20 cellular contexts compared by ENCODE assay signal in genomic region chr3:57029383-57029782, GRCh38. TPM values are rescaled to one million over a fixed set of nuclear protein-coding genes. Genes with fewer than 3 reads are reported as not detected.
DNase-seq lines count a peak whose midpoint lies in the region; ATAC-seq, FAIRE-seq and TF ChIP-seq lines count a peak whose summit lies in the region.
"Had no signal": no experiment of that assay in that cellular context is flagged by ENCODE, and none has a peak within 500 bp of the region (broad histone marks: within the 10 kb centered on the region; RNA-seq: fewer than 3 reads in every experiment).

No MANE protein-coding gene starts in this region.

- TF ChIP-seq POLR2A in HepG2 (IDR thresholded peaks at IDR 0.05; ENCODE audit: insufficient read depth in 1 of 2, low read depth in 2 of 2, low read length in 2 of 2) (no peak), right lobe of liver (IDR thresholded peaks at IDR 0.05) (no peak), thyroid gland (IDR thresholded peaks at IDR 0.05) (no peak)

- H3K36me3 Mint-ChIP-seq in nephron (ENCODE audit: low read depth), result peaks cover 21% of the 10 kb centered on the region
- no peaks in the 10 kb centered on the region for H3K36me3 Mint-ChIP-seq in activated CD8-positive, alpha-beta T cell treated with anti-CD3 and anti-CD28 coated beads for 36 hours (ENCODE audit: low read depth)

- no peaks in the 10 kb centered on the region for H3K27me3 Mint-ChIP-seq in nephron (ENCODE audit: low read depth)
- H3K27me3 Mint-ChIP-seq in activated CD8-positive, alpha-beta T cell treated with anti-CD3 and anti-CD28 coated beads for 36 hours, result no peaks in the 10 kb centered on the region
- H3K27me3 Mint-ChIP-seq: CD4-positive, alpha-beta T cell had no signal

- no peaks in the 10 kb centered on the region for H3K79me2 ChIP-seq in HepG2 (ENCODE audit: insufficient read depth, low read length)

- BruUV-seq in HepG2 (replicated peaks; lab: Mats Ljungman, UMichigan), result no TSS peak

- H2AFZ ChIP-seq in HepG2 (ENCODE audit: low read length), result no peak overlapping the region
- H2AFZ ChIP-seq: GM23248 had no signal

- CTCF ChIA-PET in HepG2 (lab: Yijun Ruan, JAX; ENCODE audit: low intra/inter-chr PET ratio, low total read pairs), result no interaction called here
- CTCF ChIA-PET in activated CD8-positive, alpha-beta T cell treated with anti-CD3 and anti-CD28 coated beads for 36 hours (lab: Charles Lee), result no interaction called here

- POLR2A ChIA-PET in HepG2 (lab: Yijun Ruan, JAX), result interaction anchor here (0.7 kb wide), 1 partner anchor 72 kb away, joined by 3 read pairs; no protein-coding TSS in a partner anchor
- POLR2A ChIA-PET in activated CD8-positive, alpha-beta T cell treated with anti-CD3 and anti-CD28 coated beads for 36 hours (lab: Charles Lee), result no interaction called here

- ATAC-seq in HepG2, result peak; percentile 26
- ATAC-seq in right lobe of liver, result no peak
- ATAC-seq in activated CD8-positive, alpha-beta T cell treated with anti-CD3 and anti-CD28 coated beads for 36 hours, result no peak
- ATAC-seq: HCT116 had no signal

- in situ Hi-C loops in HepG2 (cut with HindIII; ENCODE audit: extremely low pct_ligation_motif_present, low pct_unique_long_range_greater_than_20kb), result no loop called here

- H3K4me1 ChIP-seq in HepG2 (ENCODE audit: insufficient read depth, low read length) (peaks cover 14% of the 10 kb centered on the region), right lobe of liver (no peaks in the 10 kb centered on the region), SJCRH30 (peaks cover 30% of the 10 kb centered on the region), thyroid gland (peaks cover 15 to 18% of the 10 kb centered on the region in 2 donors)

- TF ChIP-seq EP300 in HepG2 (IDR thresholded peaks at IDR 0.05; ENCODE audit: low read depth in 2 of 2, low read length in 2 of 2) (no peak), HepG2 (CRISPR knock-in tag; IDR thresholded peaks at IDR 0.05; ENCODE audit: borderline replicate concordance) (no peak)

- H3K9me3 ChIP-seq in HepG2 (ENCODE audit: low read length), result no peaks in the 10 kb centered on the region
- no peaks in the 10 kb centered on the region for H3K9me3 ChIP-seq in right lobe of liver
- H3K9me3 ChIP-seq in SJCRH30 (replicated peaks), result no peaks in the 10 kb centered on the region
- H3K9me3 ChIP-seq in thyroid gland, result no peaks in the 10 kb centered on the region

- H3K36me3 ChIP-seq in HepG2 (replicated peaks in 1 of 2; ENCODE audit: control insufficient read depth in 1 of 2, insufficient read depth in 2 of 2, low read length in 2 of 2) (peaks cover 8 to 10% of the 10 kb centered on the region in 2 experiments; a peak in 4 of 5 replicates), right lobe of liver (no peaks in the 10 kb centered on the region), SJCRH30 (peaks cover 23% of the 10 kb centered on the region), thyroid gland (no peaks in the 10 kb centered on the region)

- no peak for FAIRE-seq in HepG2 (lab: Jason Lieb, UNC)
- FAIRE-seq: G401.6, GM12891, H54, HTR-8/SVneo had no signal

- H3K27me3 ChIP-seq in HepG2 (ENCODE audit: control insufficient read depth in 1 of 2, insufficient read depth in 2 of 2, low read length in 2 of 2) (no peaks in the 10 kb centered on the region), right lobe of liver (no peaks in the 10 kb centered on the region), SJCRH30 (no peaks in the 10 kb centered on the region), thyroid gland (no peaks in the 10 kb centered on the region)

- H3K27ac ChIP-seq in HepG2 (ENCODE audit: extremely low read length, insufficient read depth, low read length) (no peak overlapping the region), right lobe of liver (no peak overlapping the region), SJCRH30 (peak overlapping the region; percentile 22; the same call in 1 of the 2 replicates), thyroid gland (peak overlapping the region; percentile 13 to 67 (median 64))
- H3K27ac ChIP-seq: GM23248 had no signal

- no peak for TF ChIP-seq RAD21 in HepG2 (CRISPR knock-in tag; IDR thresholded peaks at IDR 0.05)

- no peak overlapping the region for H3K9ac ChIP-seq in HepG2 (ENCODE audit: insufficient read depth, low read depth, low read length)
- H3K9ac ChIP-seq: GM23248 had no signal

- H3K4me1 Mint-ChIP-seq in nephron, result peaks cover 26% of the 10 kb centered on the region
- no peaks in the 10 kb centered on the region for H3K4me1 Mint-ChIP-seq in activated CD8-positive, alpha-beta T cell treated with anti-CD3 and anti-CD28 coated beads for 36 hours (ENCODE audit: low read depth)

- WGBS in HepG2 (ENCODE audit: low lambda C conversion rate), result 94% methylated on average over 2 of the region's 2 CpGs
- 100% methylated on average over 1 of the region's 2 CpGs for WGBS in right lobe of liver (ENCODE audit: insufficient coverage, low coverage, low lambda C conversion rate, missing lambda C conversion rate)
- WGBS in thyroid gland, 2 donors, result 80 to 96% methylated on average over 2 of the region's 2 CpGs

- intact Hi-C loops in HepG2 (cut with micrococcal nuclease; ENCODE audit: unreplicated experiment), result loop anchor here (10.0 kb wide), 1 partner anchor 945 kb away; no protein-coding TSS in a partner anchor
- intact Hi-C loops in right lobe of liver (cut with DNase I), result no loop called here
- intact Hi-C loops in thyroid gland (cut with DNase I), result no loop called here
- intact Hi-C loops in activated CD8-positive, alpha-beta T cell treated with anti-CD3 and anti-CD28 coated beads for 36 hours (cut with micrococcal nuclease), result no loop called here

- H3K4me3 Mint-ChIP-seq in nephron, result no peak overlapping the region
- no peak overlapping the region for H3K4me3 Mint-ChIP-seq in activated CD8-positive, alpha-beta T cell treated with anti-CD3 and anti-CD28 coated beads for 36 hours
- H3K4me3 Mint-ChIP-seq: CD4-positive, alpha-beta T cell had no signal

- H3K4me3 ChIP-seq in HepG2 (replicated peaks in 1 of 3; ENCODE audit: insufficient read depth in 1 of 3, low read depth in 2 of 3, low read length in 3 of 3) (no peak overlapping the region), right lobe of liver (no peak overlapping the region), SJCRH30 (no peak overlapping the region), thyroid gland (replicated peaks in 1 of 3) (no peak overlapping the region)
- H3K4me3 ChIP-seq: GM23248 had no signal

- no peak overlapping the region for H3K4me2 ChIP-seq in HepG2 (ENCODE audit: low read depth, low read length)

- DNase-seq in HepG2 (ENCODE audit: low spot score), result no peak
- DNase-seq in right lobe of liver, result no peak
- DNase-seq in SJCRH30, result no peak
- DNase-seq in thyroid gland, result no peak
- no peak for DNase-seq in activated CD4-positive, alpha-beta T cell treated with anti-CD3 and anti-CD28 coated beads, Interleukin-2, amount 50 U/mL, for 48 hours
- DNase-seq in T-helper 9 cell, result no peak
- no peak for DNase-seq in activated CD8-positive, alpha-beta T cell treated with anti-CD3 and anti-CD28 coated beads for 36 hours
- DNase-seq: 8988T; AML-193; C1 segment of cervical spinal cord; Calu3; CD4-positive, alpha-beta T cell; DMS 273 treated with DMSO at 0.1 percent for 48 hours; GM23248 had no signal

- H3K27ac Mint-ChIP-seq in nephron, result peak overlapping the region; percentile 41 to 74 (median 66)
- no peak overlapping the region for H3K27ac Mint-ChIP-seq in activated CD8-positive, alpha-beta T cell treated with anti-CD3 and anti-CD28 coated beads for 36 hours
- H3K27ac Mint-ChIP-seq: CD4-positive, alpha-beta T cell had no signal

- no peaks in the 10 kb centered on the region for H4K20me1 ChIP-seq in HepG2 (ENCODE audit: insufficient read depth, low read length)

- peaks cover 2% of the 10 kb centered on the region for H3K9me3 Mint-ChIP-seq in nephron
- no peaks in the 10 kb centered on the region for H3K9me3 Mint-ChIP-seq in activated CD8-positive, alpha-beta T cell treated with anti-CD3 and anti-CD28 coated beads for 36 hours
- H3K9me3 Mint-ChIP-seq: CD4-positive, alpha-beta T cell had no signal

- TF ChIP-seq CTCF in HepG2 (CRISPR knock-in tag; IDR thresholded peaks at IDR 0.05) (no peak), right lobe of liver (IDR thresholded peaks at IDR 0.05) (no peak), nephron (IDR thresholded peaks at IDR 0.05; ENCODE audit: unreplicated experiment in 3 of 3) (no peak), thyroid gland (IDR thresholded peaks at IDR 0.05) (no peak)
- no peak for TF ChIP-seq CTCF in activated CD8-positive, alpha-beta T cell treated with anti-CD3 and anti-CD28 coated beads for 36 hours (IDR thresholded peaks at IDR 0.05)

TF ChIP-seq in HepG2, 621 proteins besides CTCF, POLR2A, EP300 and RAD21 (continues in another document):
- TF ChIP-seq KLF13 (CRISPR knock-in tag; IDR thresholded peaks at IDR 0.05), result no peak

RNA-seq across cellular contexts. Expression of gene SPATA12, which starts 31.1 kb away (rescaled TPM):
- total RNA-seq in HepG2 (2016; rRNA removed; fragmentation: Illumina TruSeq; extraction: Trizol) (0.09 TPM in 1 of 2 replicates, not detected in the other), right lobe of liver (under 1 TPM in 1 of 6 experiments, not detected in 5; 0.09 TPM), thyroid gland (not detected)
- total RNA-seq in HepG2 (2016; cell fraction: cytosol; rRNA removed; fragmentation: Illumina TruSeq; extraction: Trizol; ENCODE audit: low read depth), result not detected in 2 replicates
- 0.04 TPM in 1 of 2 replicates, not detected in the other for total RNA-seq in HepG2 (2016; cell fraction: insoluble cytoplasmic fraction; rRNA removed; fragmentation: Illumina TruSeq; extraction: Trizol)
- total RNA-seq in HepG2 (2016; cell fraction: membrane; rRNA removed; fragmentation: Illumina TruSeq; extraction: Trizol), result 0.12 TPM in 1 of 2 replicates, not detected in the other
- not detected in 2 replicates for total RNA-seq in HepG2 (2016; cell fraction: nucleus; rRNA removed; fragmentation: Illumina TruSeq; extraction: Trizol)
- polyA plus RNA-seq in HepG2 (2011; rRNA removed), result 0.16 and 0.25 TPM in 2 replicates
- 0.08 and 0.09 TPM in 2 replicates for polyA plus RNA-seq in HepG2 (2011; cell fraction: cytosol; rRNA removed)
- 0.06 and 0.14 TPM in 2 replicates for polyA plus RNA-seq in HepG2 (2011; cell fraction: nucleus; rRNA removed)
- polyA plus RNA-seq in HepG2 (2012), result not detected in 2 replicates
- not detected in 2 replicates for polyA plus RNA-seq in HepG2 (2016; cell fraction: cytosol; fragmentation: Illumina TruSeq; extraction: Trizol; ENCODE audit: low read depth)
- not detected in 2 replicates for polyA plus RNA-seq in HepG2 (2016; cell fraction: insoluble cytoplasmic fraction; fragmentation: Illumina TruSeq; extraction: Trizol; ENCODE audit: low read depth)
- not detected in 2 replicates for polyA plus RNA-seq in HepG2 (2016; cell fraction: membrane; fragmentation: Illumina TruSeq; extraction: Trizol; ENCODE audit: low read depth)
- not detected in 2 replicates for polyA plus RNA-seq in HepG2 (2016; cell fraction: nucleus; fragmentation: Illumina TruSeq; extraction: Trizol; ENCODE audit: insufficient read depth, low read depth)
- polyA minus RNA-seq in HepG2 (2011; rRNA and poly(A)+ RNA removed; ENCODE audit: low replicate concordance), result 0.26 and 0.35 TPM in 2 replicates
- not detected in 2 replicates for polyA minus RNA-seq in HepG2 (2011; cell fraction: cytosol; rRNA and poly(A)+ RNA removed)
- 0.13 TPM in 1 of 2 replicates, not detected in the other for polyA minus RNA-seq in HepG2 (2011; cell fraction: nucleus; rRNA and poly(A)+ RNA removed)
- total RNA-seq in SJCRH30 (2014; rRNA removed; shearing (Covaris generic)), result 0.10 TPM in 1 of 2 replicates, not detected in the other
- total RNA-seq in activated CD8-positive, alpha-beta T cell treated with anti-CD3 and anti-CD28 coated beads for 36 hours, result not detected
- total RNA-seq: CD4-positive, alpha-beta T cell; GM23248 had no signal
- polyA plus RNA-seq: GM23248 had no signal

Comparison
In these comparisons a context has a peak if more than half of its experiments do, and no peak if none do; other contexts are left out.
1. H3K27ac ChIP-seq: peak in SJCRH30 (single experiment) and thyroid gland (3 of 3); none in HepG2 (single experiment) and right lobe of liver (0 of 3).